In genomic region chr12:12559699-12560296, GRCh38 we compare ENCODE assay signal across 10 cellular contexts. TPM values are rescaled to one million over a fixed set of nuclear protein-coding genes. Genes with fewer than 3 reads are reported as not detected.
DNase-seq lines count a peak whose midpoint lies in the region; ATAC-seq and TF ChIP-seq lines count a peak whose summit lies in the region.
"Had no signal": no experiment of that assay in that cellular context is flagged by ENCODE, and none has a peak within 500 bp of the region (broad histone marks: within the 10 kb centered on the region; RNA-seq: fewer than 3 reads in every experiment).

No MANE protein-coding gene starts in this region.

- CTCF ChIA-PET in SK-N-SH (lab: Yijun Ruan, JAX), result interaction anchor here (1.0 to 1.4 kb wide), 3 partner anchors 11 to 174 kb away, joined by 3 to 4 read pairs (median 3); no protein-coding TSS in a partner anchor

- POLR2A ChIA-PET in SK-N-SH (lab: Yijun Ruan, JAX), result interaction anchor here (1.0 kb wide), 1 partner anchor 8 kb away, joined by 3 read pairs; no protein-coding TSS in a partner anchor

- H3K4me1 ChIP-seq in SK-N-SH (ENCODE audit: control insufficient read depth in 1 of 2, insufficient read depth in 2 of 2, low read depth in 1 of 2, low read length in 1 of 2) (peaks cover 8 to 17% of the 10 kb centered on the region in 2 experiments; a peak in 3 of 4 replicates), foreskin keratinocyte (peaks cover 30% of the 10 kb centered on the region)

- peaks cover 4% of the 10 kb centered on the region for H4K20me1 ChIP-seq in SK-N-SH (ENCODE audit: insufficient read depth)

- DNase-seq in SK-N-SH (no peak), foreskin keratinocyte (no peak), GF-D8 (lab: John Stamatoyannopoulos, UW) (no peak), RKO (ENCODE audit: low spot score) (no peak)
- DNase-seq: caudate nucleus, NCI-H2107 had no signal

- H3K4me3 ChIP-seq in SK-N-SH (ENCODE audit: low read depth in 2 of 2, low read length in 1 of 2) (peak overlapping the region; percentile 75 to 93), skin epidermis (peak overlapping the region in 6 of 7 experiments; percentile 2 to 90 (median 72))

- no peaks in the 10 kb centered on the region for H3K9me2 ChIP-seq in SK-N-SH

- H3K27me3 ChIP-seq in SK-N-SH (ENCODE audit: insufficient read depth), result no peaks in the 10 kb centered on the region
- H3K27me3 ChIP-seq in foreskin keratinocyte, result no peaks in the 10 kb centered on the region

- TF ChIP-seq RAD21 in SK-N-SH (IDR thresholded peaks at IDR 0.05; ENCODE audit: low read length), result no peak

- WGBS in SK-N-SH (ENCODE audit: low lambda C conversion rate), result 17% methylated on average over 3 of the region's 3 CpGs

- no peak overlapping the region for H2AFZ ChIP-seq in SK-N-SH (ENCODE audit: low read depth)

- H3K79me2 ChIP-seq in SK-N-SH (ENCODE audit: insufficient read depth), result peaks cover 73% of the 10 kb centered on the region

- peaks cover 12% of the 10 kb centered on the region for H3F3A ChIP-seq in SK-N-SH (replicated peaks; ENCODE audit: insufficient read depth)

- H3K4me2 ChIP-seq in SK-N-SH, result peak overlapping the region; percentile 94

- TF ChIP-seq EP300 in SK-N-SH (IDR thresholded peaks at IDR 0.05; ENCODE audit: borderline replicate concordance in 1 of 2, low read depth in 1 of 2, low read length in 1 of 2), result no peak

- TF ChIP-seq CTCF in SK-N-SH (IDR thresholded peaks at IDR 0.05) (no peak), VCaP (conservative IDR thresholded peaks at IDR 0.05) (no peak), foreskin keratinocyte (conservative IDR thresholded peaks at IDR 0.05) (no peak)

- peak overlapping the region; percentile 98 for H3K9ac ChIP-seq in SK-N-SH

- peaks cover 0 to 3% of the 10 kb centered on the region in 2 experiments for H3K36me3 ChIP-seq in SK-N-SH (replicated peaks in 1 of 2; ENCODE audit: control insufficient read depth in 1 of 2, insufficient read depth in 2 of 2, low read length in 1 of 2)

- ATAC-seq in SK-N-SH treated with all-trans-retinoic acid at 6 μM for 48 hours, result no peak
- no peak for ATAC-seq in foreskin keratinocyte
- no peak for ATAC-seq in HG02759 (IDR thresholded peaks at IDR 0.05; ENCODE audit: unreplicated experiment)

- peak overlapping the region; percentile 58 to 94; a peak in 3 of 4 replicates for H3K27ac ChIP-seq in SK-N-SH (ENCODE audit: low read depth in 2 of 2, low read length in 1 of 2)
- H3K27ac ChIP-seq in VCaP, result peak overlapping the region; percentile 94
- peak overlapping the region; percentile 97 for H3K27ac ChIP-seq in foreskin keratinocyte
- peak overlapping the region in 14 of 21 experiments; percentile 20 to 100 (median 100) for H3K27ac ChIP-seq in skin epidermis

- no peaks in the 10 kb centered on the region for H3K9me3 ChIP-seq in SK-N-SH

TF ChIP-seq in SK-N-SH, 30 proteins besides CTCF, POLR2A, EP300 and RAD21:
- TF ChIP-seq NFIC (IDR thresholded peaks at IDR 0.05; ENCODE audit: borderline replicate concordance), result no peak
- no peak for TF ChIP-seq TCF12 (IDR thresholded peaks at IDR 0.05)
- no peak for TF ChIP-seq MXI1 (IDR thresholded peaks at IDR 0.05; ENCODE audit: low read depth, low read length)
- no peak for TF ChIP-seq POLR2AphosphoS5 (IDR thresholded peaks at IDR 0.05; ENCODE audit: low read depth, low read length)
- TF ChIP-seq MEF2A (IDR thresholded peaks at IDR 0.05; ENCODE audit: borderline replicate concordance, low read depth), result no peak
- TF ChIP-seq FOXJ3 (CRISPR knock-in tag; IDR thresholded peaks at IDR 0.05), result no peak
- no peak for TF ChIP-seq MAX (IDR thresholded peaks at IDR 0.05; ENCODE audit: low read depth)
- no peak for TF ChIP-seq RXRA (IDR thresholded peaks at IDR 0.05; ENCODE audit: borderline replicate concordance, low read depth)
- no peak for TF ChIP-seq ZBTB33 (IDR thresholded peaks at IDR 0.05; ENCODE audit: borderline replicate concordance, low read depth)

TF ChIP-seq in SK-N-SH treated with all-trans-retinoic acid at 6 μM for 48 hours, 23 proteins besides CTCF, POLR2A, EP300 and RAD21 (continues in another document):
- no peak for TF ChIP-seq POU6F1 (CRISPR knock-in tag; IDR thresholded peaks at IDR 0.05; ENCODE audit: borderline replicate concordance, low read depth)
- TF ChIP-seq ISL1 (CRISPR knock-in tag; IDR thresholded peaks at IDR 0.05), result no peak
- TF ChIP-seq ZNF8 (CRISPR knock-in tag; IDR thresholded peaks at IDR 0.05), result no peak
- no peak for TF ChIP-seq ZFP3 (CRISPR knock-in tag; IDR thresholded peaks at IDR 0.05)
- no peak for TF ChIP-seq ZC3H10 (CRISPR knock-in tag; IDR thresholded peaks at IDR 0.05)
- TF ChIP-seq TOX (CRISPR knock-in tag; IDR thresholded peaks at IDR 0.05; ENCODE audit: borderline replicate concordance), result no peak
- TF ChIP-seq OSR1 (CRISPR knock-in tag; IDR thresholded peaks at IDR 0.05), result no peak
- TF ChIP-seq RARB (CRISPR knock-in tag; IDR thresholded peaks at IDR 0.05), result no peak
- no peak for TF ChIP-seq ESRRG (CRISPR knock-in tag; IDR thresholded peaks at IDR 0.05)
- TF ChIP-seq PATZ1 (CRISPR knock-in tag; IDR thresholded peaks at IDR 0.05; ENCODE audit: borderline replicate concordance), result no peak
- TF ChIP-seq BACH2 (CRISPR knock-in tag; IDR thresholded peaks at IDR 0.05; ENCODE audit: borderline replicate concordance), result no peak
- no peak for TF ChIP-seq ARNTL (CRISPR knock-in tag; IDR thresholded peaks at IDR 0.05; ENCODE audit: borderline replicate concordance, low read depth)
- TF ChIP-seq CSDC2 (CRISPR knock-in tag; IDR thresholded peaks at IDR 0.05), result no peak
- TF ChIP-seq GLIS3 (CRISPR knock-in tag; IDR thresholded peaks at IDR 0.05), result no peak
- TF ChIP-seq ZNF565 (CRISPR knock-in tag; conservative IDR thresholded peaks at IDR 0.05; ENCODE audit: low read depth), result no peak
- no peak for TF ChIP-seq CREB5 (CRISPR knock-in tag; IDR thresholded peaks at IDR 0.05; ENCODE audit: low read depth)
- TF ChIP-seq ZFP30 (CRISPR knock-in tag; IDR thresholded peaks at IDR 0.05), result no peak

RNA-seq across cellular contexts. Expression of gene DUSP16, which starts 2.9 kb away (rescaled TPM):
- polyA plus RNA-seq in SK-N-SH (2012; rRNA removed), result 7.1 and 8.5 TPM in 2 replicates
- 8.6 and 9.8 TPM in 2 replicates for polyA plus RNA-seq in SK-N-SH (2012; cell fraction: cytosol; rRNA removed)
- 5.0 and 7.1 TPM in 2 replicates for polyA plus RNA-seq in SK-N-SH (2012; cell fraction: nucleus; rRNA removed)
- total RNA-seq in foreskin keratinocyte, result 12.4 and 15.0 TPM in 2 replicates
- polyA plus RNA-seq in foreskin keratinocyte, result 3.9 and 4.0 TPM in 2 replicates

RNA-seq across cellular contexts. Expression of gene CREBL2, which starts 51.9 kb away (rescaled TPM):
- polyA plus RNA-seq in SK-N-SH (2012; rRNA removed) (12.6 and 16.2 TPM in 2 replicates), foreskin keratinocyte (8.3 and 9.4 TPM in 2 replicates)
- 20.2 and 20.7 TPM in 2 replicates for polyA plus RNA-seq in SK-N-SH (2012; cell fraction: cytosol; rRNA removed)
- 4.0 and 6.7 TPM in 2 replicates for polyA plus RNA-seq in SK-N-SH (2012; cell fraction: nucleus; rRNA removed)
- 17.5 and 17.8 TPM in 2 replicates for total RNA-seq in foreskin keratinocyte
